ENCODE assay signal across 1 cellular context in the genomic region with DNA sequence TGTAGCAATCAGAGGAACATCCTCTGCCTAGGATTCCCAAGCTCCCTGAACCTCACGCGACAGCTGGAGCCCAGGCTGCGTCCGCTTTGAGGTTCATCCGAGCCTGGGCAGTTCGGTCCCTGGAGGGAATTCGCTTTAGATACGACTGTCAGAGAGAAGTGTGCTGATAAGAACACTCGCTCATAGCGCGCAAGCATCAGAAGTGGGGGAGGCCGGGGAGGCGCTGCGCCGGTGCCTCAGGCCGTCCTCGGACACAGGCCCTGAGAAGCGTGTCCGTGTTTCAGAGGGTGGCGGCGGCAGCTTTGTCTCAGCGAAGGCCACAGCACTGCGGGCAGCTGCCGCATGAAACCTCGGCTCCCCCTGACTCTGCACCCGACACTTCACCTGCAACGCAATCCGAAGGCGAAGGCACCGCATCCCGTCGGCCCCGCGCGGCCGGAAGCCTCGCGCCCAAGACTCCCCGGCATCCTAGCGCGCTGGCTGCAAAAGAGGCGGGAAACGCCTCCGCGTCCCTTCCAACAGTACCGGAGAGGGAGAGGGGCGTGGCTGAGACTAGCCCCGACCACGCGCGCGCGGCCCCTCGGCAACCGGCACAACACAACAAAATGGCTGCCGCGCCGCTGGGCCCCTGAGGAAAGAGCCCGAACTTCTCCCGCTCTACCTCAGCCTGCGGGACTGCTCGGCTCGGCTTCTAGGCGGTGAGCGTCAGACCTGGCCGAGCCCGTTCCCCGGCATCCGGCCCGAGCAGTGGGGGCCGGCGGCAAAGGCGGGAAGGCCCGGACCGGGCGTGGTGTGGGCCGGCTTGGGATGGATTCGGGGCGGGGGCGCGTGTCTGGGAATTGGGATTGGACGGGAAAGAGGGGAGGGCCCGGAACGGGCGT.
TF ChIP-seq lines count a peak whose summit lies in the region.

A gene with protein sequence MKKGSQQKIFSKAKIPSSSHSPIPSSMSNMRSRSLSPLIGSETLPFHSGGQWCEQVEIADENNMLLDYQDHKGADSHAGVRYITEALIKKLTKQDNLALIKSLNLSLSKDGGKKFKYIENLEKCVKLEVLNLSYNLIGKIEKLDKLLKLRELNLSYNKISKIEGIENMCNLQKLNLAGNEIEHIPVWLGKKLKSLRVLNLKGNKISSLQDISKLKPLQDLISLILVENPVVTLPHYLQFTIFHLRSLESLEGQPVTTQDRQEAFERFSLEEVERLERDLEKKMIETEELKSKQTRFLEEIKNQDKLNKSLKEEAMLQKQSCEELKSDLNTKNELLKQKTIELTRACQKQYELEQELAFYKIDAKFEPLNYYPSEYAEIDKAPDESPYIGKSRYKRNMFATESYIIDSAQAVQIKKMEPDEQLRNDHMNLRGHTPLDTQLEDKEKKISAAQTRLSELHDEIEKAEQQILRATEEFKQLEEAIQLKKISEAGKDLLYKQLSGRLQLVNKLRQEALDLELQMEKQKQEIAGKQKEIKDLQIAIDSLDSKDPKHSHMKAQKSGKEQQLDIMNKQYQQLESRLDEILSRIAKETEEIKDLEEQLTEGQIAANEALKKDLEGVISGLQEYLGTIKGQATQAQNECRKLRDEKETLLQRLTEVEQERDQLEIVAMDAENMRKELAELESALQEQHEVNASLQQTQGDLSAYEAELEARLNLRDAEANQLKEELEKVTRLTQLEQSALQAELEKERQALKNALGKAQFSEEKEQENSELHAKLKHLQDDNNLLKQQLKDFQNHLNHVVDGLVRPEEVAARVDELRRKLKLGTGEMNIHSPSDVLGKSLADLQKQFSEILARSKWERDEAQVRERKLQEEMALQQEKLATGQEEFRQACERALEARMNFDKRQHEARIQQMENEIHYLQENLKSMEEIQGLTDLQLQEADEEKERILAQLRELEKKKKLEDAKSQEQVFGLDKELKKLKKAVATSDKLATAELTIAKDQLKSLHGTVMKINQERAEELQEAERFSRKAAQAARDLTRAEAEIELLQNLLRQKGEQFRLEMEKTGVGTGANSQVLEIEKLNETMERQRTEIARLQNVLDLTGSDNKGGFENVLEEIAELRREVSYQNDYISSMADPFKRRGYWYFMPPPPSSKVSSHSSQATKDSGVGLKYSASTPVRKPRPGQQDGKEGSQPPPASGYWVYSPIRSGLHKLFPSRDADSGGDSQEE (N-terminal part only) (plus strand): TSS at position 586 of the 881 bp plus-strand sequence. CDS start 13,372 bp downstream, outside the sequence.

TF ChIP-seq in HepG2, 621 proteins besides CTCF, POLR2A, EP300 and RAD21 (continued from another document and continues in another):
- TF ChIP-seq, protein P1, sequence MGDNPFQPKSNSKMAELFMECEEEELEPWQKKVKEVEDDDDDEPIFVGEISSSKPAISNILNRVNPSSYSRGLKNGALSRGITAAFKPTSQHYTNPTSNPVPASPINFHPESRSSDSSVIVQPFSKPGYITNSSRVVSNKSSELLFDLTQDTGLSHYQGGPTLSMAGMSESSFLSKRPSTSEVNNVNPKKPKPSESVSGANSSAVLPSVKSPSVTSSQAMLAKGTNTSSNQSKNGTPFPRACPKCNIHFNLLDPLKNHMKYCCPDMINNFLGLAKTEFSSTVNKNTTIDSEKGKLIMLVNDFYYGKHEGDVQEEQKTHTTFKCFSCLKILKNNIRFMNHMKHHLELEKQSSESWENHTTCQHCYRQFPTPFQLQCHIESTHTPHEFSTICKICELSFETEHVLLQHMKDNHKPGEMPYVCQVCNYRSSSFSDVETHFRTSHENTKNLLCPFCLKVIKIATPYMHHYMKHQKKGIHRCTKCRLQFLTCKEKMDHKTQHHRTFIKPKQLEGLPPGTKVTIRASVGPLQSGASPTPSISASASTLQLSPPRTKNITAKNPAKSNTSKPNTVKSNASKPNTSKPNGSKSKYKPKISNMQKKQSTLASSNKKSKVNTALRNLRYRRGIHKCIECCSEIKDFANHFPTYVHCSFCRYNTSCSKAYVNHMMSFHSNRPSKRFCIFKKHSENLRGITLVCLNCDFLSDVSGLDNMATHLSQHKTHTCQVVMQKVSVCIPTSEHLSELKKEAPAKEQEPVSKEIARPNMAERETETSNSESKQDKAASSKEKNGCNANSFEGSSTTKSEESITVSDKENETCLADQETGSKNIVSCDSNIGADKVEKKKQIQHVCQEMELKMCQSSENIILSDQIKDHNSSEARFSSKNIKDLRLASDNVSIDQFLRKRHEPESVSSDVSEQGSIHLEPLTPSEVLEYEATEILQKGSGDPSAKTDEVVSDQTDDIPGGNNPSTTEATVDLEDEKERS (CRISPR knock-in tag; IDR thresholded peaks at IDR 0.05) = peak; percentile 94
- no peak; the same call in 1 of the 2 replicates for TF ChIP-seq STAG1 (CRISPR knock-in tag; IDR thresholded peaks at IDR 0.05)
- TF ChIP-seq SMAD1 (CRISPR knock-in tag; IDR thresholded peaks at IDR 0.05; ENCODE audit: borderline replicate concordance, low read depth) = 0 out of 2 replicates have a peak, but pooled peaks have one; percentile 26
- no peak for TF ChIP-seq ZNF326 (CRISPR knock-in tag; IDR thresholded peaks at IDR 0.05; ENCODE audit: borderline replicate concordance)
- TF ChIP-seq IRX3 (CRISPR knock-in tag; IDR thresholded peaks at IDR 0.05; ENCODE audit: borderline replicate concordance, low read depth) = peak; percentile 92; the same call in 1 of the 2 replicates
- TF ChIP-seq ARNTL (CRISPR knock-in tag; IDR thresholded peaks at IDR 0.05) = peak; percentile 77
- TF ChIP-seq ZNF766 (CRISPR knock-in tag; IDR thresholded peaks at IDR 0.05; ENCODE audit: borderline replicate concordance) = peak; percentile 98
- TF ChIP-seq, protein P2, sequence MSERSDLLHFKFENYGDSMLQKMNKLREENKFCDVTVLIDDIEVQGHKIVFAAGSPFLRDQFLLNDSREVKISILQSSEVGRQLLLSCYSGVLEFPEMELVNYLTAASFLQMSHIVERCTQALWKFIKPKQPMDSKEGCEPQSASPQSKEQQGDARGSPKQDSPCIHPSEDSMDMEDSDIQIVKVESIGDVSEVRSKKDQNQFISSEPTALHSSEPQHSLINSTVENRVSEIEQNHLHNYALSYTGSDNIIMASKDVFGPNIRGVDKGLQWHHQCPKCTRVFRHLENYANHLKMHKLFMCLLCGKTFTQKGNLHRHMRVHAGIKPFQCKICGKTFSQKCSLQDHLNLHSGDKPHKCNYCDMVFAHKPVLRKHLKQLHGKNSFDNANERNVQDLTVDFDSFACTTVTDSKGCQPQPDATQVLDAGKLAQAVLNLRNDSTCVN (CRISPR knock-in tag; IDR thresholded peaks at IDR 0.05; ENCODE audit: borderline replicate concordance) = peak; percentile 81
- TF ChIP-seq, protein P3, sequence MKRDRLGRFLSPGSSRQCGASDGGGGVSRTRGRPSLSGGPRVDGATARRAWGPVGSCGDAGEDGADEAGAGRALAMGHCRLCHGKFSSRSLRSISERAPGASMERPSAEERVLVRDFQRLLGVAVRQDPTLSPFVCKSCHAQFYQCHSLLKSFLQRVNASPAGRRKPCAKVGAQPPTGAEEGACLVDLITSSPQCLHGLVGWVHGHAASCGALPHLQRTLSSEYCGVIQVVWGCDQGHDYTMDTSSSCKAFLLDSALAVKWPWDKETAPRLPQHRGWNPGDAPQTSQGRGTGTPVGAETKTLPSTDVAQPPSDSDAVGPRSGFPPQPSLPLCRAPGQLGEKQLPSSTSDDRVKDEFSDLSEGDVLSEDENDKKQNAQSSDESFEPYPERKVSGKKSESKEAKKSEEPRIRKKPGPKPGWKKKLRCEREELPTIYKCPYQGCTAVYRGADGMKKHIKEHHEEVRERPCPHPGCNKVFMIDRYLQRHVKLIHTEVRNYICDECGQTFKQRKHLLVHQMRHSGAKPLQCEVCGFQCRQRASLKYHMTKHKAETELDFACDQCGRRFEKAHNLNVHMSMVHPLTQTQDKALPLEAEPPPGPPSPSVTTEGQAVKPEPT (CRISPR knock-in tag; IDR thresholded peaks at IDR 0.05; ENCODE audit: low read depth) = peak; percentile 93; the same call in 1 of the 2 replicates
- TF ChIP-seq ATRX (CRISPR knock-in tag; IDR thresholded peaks at IDR 0.05; ENCODE audit: borderline replicate concordance) = no peak
- peak; percentile 66 for TF ChIP-seq PHF21A (CRISPR knock-in tag; IDR thresholded peaks at IDR 0.05)
- TF ChIP-seq, protein P4, sequence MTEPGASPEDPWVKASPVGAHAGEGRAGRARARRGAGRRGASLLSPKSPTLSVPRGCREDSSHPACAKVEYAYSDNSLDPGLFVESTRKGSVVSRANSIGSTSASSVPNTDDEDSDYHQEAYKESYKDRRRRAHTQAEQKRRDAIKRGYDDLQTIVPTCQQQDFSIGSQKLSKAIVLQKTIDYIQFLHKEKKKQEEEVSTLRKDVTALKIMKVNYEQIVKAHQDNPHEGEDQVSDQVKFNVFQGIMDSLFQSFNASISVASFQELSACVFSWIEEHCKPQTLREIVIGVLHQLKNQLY (CRISPR knock-in tag; IDR thresholded peaks at IDR 0.05) = peak; percentile 60; the same call in 1 of the 2 replicates
- TF ChIP-seq BHLHE40 (IDR thresholded peaks at IDR 0.05; ENCODE audit: low read length) = no peak
- TF ChIP-seq ZFYVE20 (CRISPR knock-in tag; IDR thresholded peaks at IDR 0.05; ENCODE audit: borderline replicate concordance, low read depth) = 0 out of 2 replicates have a peak, but pooled peaks have one; percentile 74
- no peak for TF ChIP-seq KDM6A (CRISPR knock-in tag; IDR thresholded peaks at IDR 0.05; ENCODE audit: low read depth)
- TF ChIP-seq, protein P5, sequence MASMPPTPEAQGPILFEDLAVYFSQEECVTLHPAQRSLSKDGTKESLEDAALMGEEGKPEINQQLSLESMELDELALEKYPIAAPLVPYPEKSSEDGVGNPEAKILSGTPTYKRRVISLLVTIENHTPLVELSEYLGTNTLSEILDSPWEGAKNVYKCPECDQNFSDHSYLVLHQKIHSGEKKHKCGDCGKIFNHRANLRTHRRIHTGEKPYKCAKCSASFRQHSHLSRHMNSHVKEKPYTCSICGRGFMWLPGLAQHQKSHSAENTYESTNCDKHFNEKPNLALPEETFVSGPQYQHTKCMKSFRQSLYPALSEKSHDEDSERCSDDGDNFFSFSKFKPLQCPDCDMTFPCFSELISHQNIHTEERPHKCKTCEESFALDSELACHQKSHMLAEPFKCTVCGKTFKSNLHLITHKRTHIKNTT (CRISPR knock-in tag; IDR thresholded peaks at IDR 0.05) = no peak
- TF ChIP-seq, protein P6, sequence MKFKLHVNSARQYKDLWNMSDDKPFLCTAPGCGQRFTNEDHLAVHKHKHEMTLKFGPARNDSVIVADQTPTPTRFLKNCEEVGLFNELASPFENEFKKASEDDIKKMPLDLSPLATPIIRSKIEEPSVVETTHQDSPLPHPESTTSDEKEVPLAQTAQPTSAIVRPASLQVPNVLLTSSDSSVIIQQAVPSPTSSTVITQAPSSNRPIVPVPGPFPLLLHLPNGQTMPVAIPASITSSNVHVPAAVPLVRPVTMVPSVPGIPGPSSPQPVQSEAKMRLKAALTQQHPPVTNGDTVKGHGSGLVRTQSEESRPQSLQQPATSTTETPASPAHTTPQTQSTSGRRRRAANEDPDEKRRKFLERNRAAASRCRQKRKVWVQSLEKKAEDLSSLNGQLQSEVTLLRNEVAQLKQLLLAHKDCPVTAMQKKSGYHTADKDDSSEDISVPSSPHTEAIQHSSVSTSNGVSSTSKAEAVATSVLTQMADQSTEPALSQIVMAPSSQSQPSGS (CRISPR knock-in tag; IDR thresholded peaks at IDR 0.05) = peak; percentile 53; the same call in 1 of the 2 replicates
- TF ChIP-seq ZSCAN9 (CRISPR knock-in tag; IDR thresholded peaks at IDR 0.05; ENCODE audit: borderline replicate concordance) = peak; percentile 87
- peak; percentile 51; the same call in 1 of the 2 replicates for TF ChIP-seq NCOR1 (IDR thresholded peaks at IDR 0.05; ENCODE audit: borderline replicate concordance, low read length)
- TF ChIP-seq, protein P7, sequence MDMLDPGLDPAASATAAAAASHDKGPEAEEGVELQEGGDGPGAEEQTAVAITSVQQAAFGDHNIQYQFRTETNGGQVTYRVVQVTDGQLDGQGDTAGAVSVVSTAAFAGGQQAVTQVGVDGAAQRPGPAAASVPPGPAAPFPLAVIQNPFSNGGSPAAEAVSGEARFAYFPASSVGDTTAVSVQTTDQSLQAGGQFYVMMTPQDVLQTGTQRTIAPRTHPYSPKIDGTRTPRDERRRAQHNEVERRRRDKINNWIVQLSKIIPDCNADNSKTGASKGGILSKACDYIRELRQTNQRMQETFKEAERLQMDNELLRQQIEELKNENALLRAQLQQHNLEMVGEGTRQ (IDR thresholded peaks at IDR 0.05; ENCODE audit: low read depth, low read length) = no peak
- TF ChIP-seq, protein P7 (CRISPR knock-in tag; IDR thresholded peaks at IDR 0.05; ENCODE audit: borderline replicate concordance) = no peak
- TF ChIP-seq, protein P8, sequence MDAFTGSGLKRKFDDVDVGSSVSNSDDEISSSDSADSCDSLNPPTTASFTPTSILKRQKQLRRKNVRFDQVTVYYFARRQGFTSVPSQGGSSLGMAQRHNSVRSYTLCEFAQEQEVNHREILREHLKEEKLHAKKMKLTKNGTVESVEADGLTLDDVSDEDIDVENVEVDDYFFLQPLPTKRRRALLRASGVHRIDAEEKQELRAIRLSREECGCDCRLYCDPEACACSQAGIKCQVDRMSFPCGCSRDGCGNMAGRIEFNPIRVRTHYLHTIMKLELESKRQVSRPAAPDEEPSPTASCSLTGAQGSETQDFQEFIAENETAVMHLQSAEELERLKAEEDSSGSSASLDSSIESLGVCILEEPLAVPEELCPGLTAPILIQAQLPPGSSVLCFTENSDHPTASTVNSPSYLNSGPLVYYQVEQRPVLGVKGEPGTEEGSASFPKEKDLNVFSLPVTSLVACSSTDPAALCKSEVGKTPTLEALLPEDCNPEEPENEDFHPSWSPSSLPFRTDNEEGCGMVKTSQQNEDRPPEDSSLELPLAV (CRISPR knock-in tag; conservative IDR thresholded peaks at IDR 0.05; ENCODE audit: low read depth) = no peak
